In genomic region chr3:901953-902778, GRCh38 we compare ENCODE assay signal across 8 cellular contexts.
A peak's percentile ranks its signal among the peaks of the same experiment; 100 is the strongest.
DNase-seq lines count a peak whose midpoint lies in the region; ATAC-seq, FAIRE-seq and TF ChIP-seq lines count a peak whose summit lies in the region.

No MANE protein-coding gene starts in this region.

- POLR2A ChIA-PET in A549 (lab: Yijun Ruan, JAX): no interaction called here

- CTCF ChIA-PET in A549 (lab: Yijun Ruan, JAX): interaction anchor here (0.6 kb wide), 1 partner anchor 28 kb away, joined by 3 read pairs; no protein-coding TSS in a partner anchor

- H3K4me2 ChIP-seq in A549: no peak overlapping the region

- TF ChIP-seq EP300 in A549 (IDR thresholded peaks at IDR 0.05): no peak

- peak; percentile 44 to 47 for TF ChIP-seq RAD21 in A549 (conservative IDR thresholded peaks at IDR 0.05 in 1 of 2, IDR thresholded peaks at IDR 0.05 in 1 of 2)

- no peak overlapping the region for H3K4me3 ChIP-seq in A549

- H3K9me3 ChIP-seq in A549: 0 out of 3 replicates have a peak, but pooled peaks cover 4% of the 10 kb centered on the region

- 3% methylated on average over 2 of the region's 2 CpGs for WGBS in A549 (ENCODE audit: missing lambda C conversion rate)

- H3K27ac ChIP-seq in A549: no peak overlapping the region

- no peaks in the 10 kb centered on the region for H3K4me1 ChIP-seq in A549

- peak; percentile 36; the same call in 2 of the 3 replicates for TF ChIP-seq CTCF in A549 (IDR thresholded peaks at IDR 0.05)

- no peak for TF ChIP-seq POLR2A in A549 (IDR thresholded peaks at IDR 0.05; ENCODE audit: low read length)

- DNase-seq in A549 (ENCODE audit: low read depth in 1 of 2, low spot score in 1 of 2): peak; percentile 2 to 10
- DNase-seq in astrocyte of the hippocampus (ENCODE audit: low read depth, low spot score): peak; percentile 15
- no peak for DNase-seq in NCI-H2081 treated with DMSO at 0.1 percent for 48 hours (lab: John Stamatoyannopoulos, UW)
- DNase-seq in NCI-H526 treated with DMSO at 0.1 percent for 48 hours (lab: John Stamatoyannopoulos, UW): no peak
- no peak for DNase-seq in NCI-H226

- ATAC-seq in A549 (peak in 1 of 2 experiments; percentile 55; a peak in 1 of 6 replicates), GM18907 (IDR thresholded peaks at IDR 0.05; ENCODE audit: unreplicated experiment) (peak; percentile 91), HG03378 (IDR thresholded peaks at IDR 0.05; ENCODE audit: unreplicated experiment) (peak; percentile 83), HG03045 (IDR thresholded peaks at IDR 0.05; ENCODE audit: unreplicated experiment) (no peak)

- FAIRE-seq in A549 (lab: Jason Lieb, UNC): peak; percentile 18

TF ChIP-seq in A549, 52 proteins besides CTCF, POLR2A, EP300 and RAD21:
- no peak for TF ChIP-seq RARB (CRISPR knock-in tag; IDR thresholded peaks at IDR 0.05)
- no peak for TF ChIP-seq HOXA7 (CRISPR knock-in tag; IDR thresholded peaks at IDR 0.05)
- no peak for TF ChIP-seq EHMT2 (IDR thresholded peaks at IDR 0.05; ENCODE audit: low read depth)
- no peak for TF ChIP-seq HES2 (IDR thresholded peaks at IDR 0.05)
- TF ChIP-seq EHF (CRISPR knock-in tag; IDR thresholded peaks at IDR 0.05): no peak
- no peak for TF ChIP-seq CBX8 (IDR thresholded peaks at IDR 0.05)
- TF ChIP-seq MAX (IDR thresholded peaks at IDR 0.05): no peak
- no peak for TF ChIP-seq PHF8 (IDR thresholded peaks at IDR 0.05; ENCODE audit: borderline replicate concordance, low read depth)
- TF ChIP-seq E2F6 (IDR thresholded peaks at IDR 0.05; ENCODE audit: borderline replicate concordance, low read depth): no peak

Comparison
In these comparisons a context has a peak if more than half of its experiments do, and no peak if none do; other contexts are left out.
1. DNase-seq: peak in A549 (2 of 2) and astrocyte of the hippocampus (single experiment); none in NCI-H2081 treated with DMSO at 0.1 percent for 48 hours (single experiment), NCI-H526 treated with DMSO at 0.1 percent for 48 hours (single experiment) and NCI-H226 (single experiment).